In genomic region chr10:17201165-17202013, GRCh38 we compare ENCODE assay signal across 8 cellular contexts. TPM values are rescaled to one million over a fixed set of nuclear protein-coding genes. Genes with fewer than 3 reads are reported as not detected.
DNase-seq lines count a peak whose midpoint lies in the region; ATAC-seq and TF ChIP-seq lines count a peak whose summit lies in the region.

Gene TRDMT1 (minus strand): TSS chr10:17201672. CDS start chr10:17201634, 38 bp downstream.

- peaks cover under 1% of the 10 kb centered on the region for H3K36me3 Mint-ChIP-seq in activated CD8-positive, alpha-beta T cell treated with anti-CD3 and anti-CD28 coated beads for 36 hours (ENCODE audit: low read depth)

- POLR2A ChIA-PET in activated CD8-positive, alpha-beta T cell treated with anti-CD3 and anti-CD28 coated beads for 36 hours (lab: Charles Lee) = interaction anchor here (0.6 to 3.0 kb wide), 20 partner anchors 9 to 374 kb away, joined by 3 to 35 read pairs (median 4); partner anchors contain the start of gene VIM

- CTCF ChIA-PET in activated CD8-positive, alpha-beta T cell treated with anti-CD3 and anti-CD28 coated beads for 36 hours (lab: Charles Lee) = interaction anchor here (1.1 to 3.6 kb wide), 7 partner anchors 10 to 309 kb away, joined by 3 to 35 read pairs (median 6); partner anchors contain the start of gene VIM

- peak; percentile 90 for DNase-seq in BE2C
- peak; percentile 61 for DNase-seq in NCI-H69 (lab: John Stamatoyannopoulos, UW)
- DNase-seq in activated CD8-positive, alpha-beta T cell treated with anti-CD3 and anti-CD28 coated beads for 36 hours = peak; percentile 85
- DNase-seq in ecto neural progenitor cell (ENCODE audit: low spot score) = peak; percentile 95
- peak; percentile 86 for DNase-seq in lung (ENCODE audit: low spot score)
- peak; percentile 35 to 70 (median 60) for DNase-seq in stimulated activated CD4-positive, alpha-beta T cell treated with anti-CD3 and anti-CD28 coated beads, TNF-alpha, amount 100 ng/mL, for 1 hour (ENCODE audit: low read depth in 3 of 3, low spot score in 1 of 3)

- H3K9me3 ChIP-seq in BE2C (no peaks in the 10 kb centered on the region), lung (ENCODE audit: control insufficient read depth in 2 of 2, insufficient read depth in 1 of 2, low read length in 1 of 2) (no peaks in the 10 kb centered on the region)

- peak; percentile 97 for ATAC-seq in GM19035 (IDR thresholded peaks at IDR 0.05; ENCODE audit: unreplicated experiment)
- ATAC-seq in HG03280 (IDR thresholded peaks at IDR 0.05; ENCODE audit: unreplicated experiment) = peak; percentile 92
- ATAC-seq in activated CD8-positive, alpha-beta T cell treated with anti-CD3 and anti-CD28 coated beads for 36 hours = peak; percentile 92
- peak; percentile 100 for ATAC-seq in lung (ENCODE audit: insufficient read depth, low FRiP score)

- H3K4me3 ChIP-seq in BE2C (ENCODE audit: low read depth, low read length) (peak within 1 kb of the TSS; percentile 88), lung (peak within 1 kb of the TSS; percentile 69)

- TF ChIP-seq CTCF in BE2C (IDR thresholded peaks at IDR 0.05; ENCODE audit: low read depth, low read length) = no peak
- TF ChIP-seq CTCF in activated CD8-positive, alpha-beta T cell treated with anti-CD3 and anti-CD28 coated beads for 36 hours (IDR thresholded peaks at IDR 0.05) = no peak
- TF ChIP-seq CTCF in lung (IDR thresholded peaks at IDR 0.05; ENCODE audit: control extremely low read depth, extremely low read depth) = no peak

- H3K27me3 Mint-ChIP-seq in activated CD8-positive, alpha-beta T cell treated with anti-CD3 and anti-CD28 coated beads for 36 hours = no peaks in the 10 kb centered on the region

- H3K27me3 ChIP-seq in BE2C = no peaks in the 10 kb centered on the region
- H3K27me3 ChIP-seq in lung (ENCODE audit: control insufficient read depth, insufficient read depth) = no peaks in the 10 kb centered on the region

- intact Hi-C loops in activated CD8-positive, alpha-beta T cell treated with anti-CD3 and anti-CD28 coated beads for 36 hours (cut with micrococcal nuclease) = no loop called here

- WGBS in lung, 2 donors = 1 to 2% methylated on average over 52 to 56 of the region's 56 CpGs

- H3K4me1 ChIP-seq in BE2C (peaks cover 4% of the 10 kb centered on the region; the same call in 1 of the 2 replicates), lung (ENCODE audit: control insufficient read depth in 2 of 2, insufficient read depth in 2 of 2, low read length in 2 of 2) (peaks cover 0 to 5% of the 10 kb centered on the region in 2 donors)

- no peaks in the 10 kb centered on the region for H3K36me3 ChIP-seq in BE2C
- H3K36me3 ChIP-seq in lung (ENCODE audit: control insufficient read depth in 2 of 2, insufficient read depth in 2 of 2, low read length in 2 of 2) = no peaks in the 10 kb centered on the region

- peak within 1 kb of the TSS; percentile 87 to 98 for H3K27ac ChIP-seq in lung (ENCODE audit: low read depth in 1 of 2, low read length in 1 of 2)

- H3K4me3 Mint-ChIP-seq in activated CD8-positive, alpha-beta T cell treated with anti-CD3 and anti-CD28 coated beads for 36 hours = peak within 1 kb of the TSS; percentile 94

- H3K9me3 Mint-ChIP-seq in activated CD8-positive, alpha-beta T cell treated with anti-CD3 and anti-CD28 coated beads for 36 hours = no peaks in the 10 kb centered on the region

- H3K4me1 Mint-ChIP-seq in activated CD8-positive, alpha-beta T cell treated with anti-CD3 and anti-CD28 coated beads for 36 hours (ENCODE audit: low read depth) = peaks cover 43% of the 10 kb centered on the region

- H3K27ac Mint-ChIP-seq in activated CD8-positive, alpha-beta T cell treated with anti-CD3 and anti-CD28 coated beads for 36 hours = peak within 1 kb of the TSS; percentile 95

RNA-seq across cellular contexts. Expression of gene TRDMT1, which starts in this region (rescaled TPM):
- 3.5 TPM for polyA plus RNA-seq in BE2C (2012; ENCODE audit: insufficient read depth, insufficient read length, low read depth)
- 1 to 10 TPM; 4.4 to 4.5 TPM for total RNA-seq in activated CD8-positive, alpha-beta T cell treated with anti-CD3 and anti-CD28 coated beads for 36 hours
- 10 to 100 TPM in 1 of 2 donors, 1 to 10 TPM in 1; 9.7 to 25.9 TPM for total RNA-seq in lung
- 1 to 10 TPM; 2.5 to 3.4 TPM for polyA plus RNA-seq in lung

Comparison
In these comparisons a context has a peak if more than half of its experiments do, and no peak if none do; other contexts are left out.
1. Peak in every context shown above with its lines: DNase-seq, ATAC-seq, H3K4me3 ChIP-seq and H3K27ac ChIP-seq.